Comparison of ENCODE assay signal across 10 cellular contexts in the genomic region with DNA sequence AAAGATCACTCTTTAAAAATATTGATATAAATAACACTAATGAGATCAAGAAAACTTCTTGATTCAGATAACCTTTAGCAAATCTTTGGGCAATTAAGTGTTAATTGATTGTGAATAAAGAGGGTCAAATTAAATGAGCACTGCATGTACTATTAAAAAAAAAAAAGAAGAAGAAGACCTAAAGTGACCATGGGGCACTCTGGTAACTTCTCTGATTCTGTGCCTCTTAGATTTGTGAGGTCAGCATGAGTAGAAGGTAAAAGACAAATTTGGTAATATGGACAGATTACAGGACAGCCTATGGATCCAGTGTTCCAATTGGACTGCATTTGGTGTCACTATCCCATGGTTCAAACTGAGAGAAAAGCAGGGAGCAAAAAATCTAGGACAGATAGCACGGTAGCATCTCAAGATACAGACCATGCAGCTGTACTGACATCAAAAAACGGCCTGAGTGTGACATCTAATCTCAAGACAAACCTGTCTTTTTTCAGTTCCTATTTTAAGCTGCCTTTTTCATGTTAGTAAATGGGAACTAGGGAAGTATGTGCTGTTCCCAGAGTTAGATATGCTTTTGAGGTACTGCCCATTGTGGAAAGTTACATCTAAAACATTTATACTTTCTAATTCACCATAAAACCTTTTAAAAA.
A peak's percentile ranks its signal among the peaks of the same experiment; 100 is the strongest.
DNase-seq lines count a peak whose midpoint lies in the region; ATAC-seq and TF ChIP-seq lines count a peak whose summit lies in the region.
"Had no signal": no experiment of that assay in that cellular context is flagged by ENCODE, and none has a peak within 500 bp of the region (broad histone marks: within the 10 kb centered on the region; RNA-seq: fewer than 3 reads in every experiment).

No MANE protein-coding gene starts in this region.

- no peaks in the 10 kb centered on the region; the same call in 1 of the 2 replicates for H3K36me3 ChIP-seq in GM06990 (ENCODE audit: control insufficient read depth, insufficient read depth, low read length)

- peak; percentile 32 for DNase-seq in GM06990 (ENCODE audit: extremely low read depth, insufficient read length)
- DNase-seq in foreskin fibroblast: no peak
- DNase-seq in HT-29 (ENCODE audit: low spot score): no peak
- no peak for DNase-seq in NK-92 (lab: John Stamatoyannopoulos, UW; ENCODE audit: unreplicated experiment)
- DNase-seq: activated CD8-positive, alpha-beta T cell treated with anti-CD3 and anti-CD28 coated beads for 36 hours; activated naive CD4-positive, alpha-beta T cell had no signal

- ATAC-seq in GM19455 (IDR thresholded peaks at IDR 0.05; ENCODE audit: unreplicated experiment) (peak; percentile 36), HG02870 (IDR thresholded peaks at IDR 0.05; ENCODE audit: unreplicated experiment) (peak; percentile 37), HG03521 (IDR thresholded peaks at IDR 0.05; ENCODE audit: unreplicated experiment) (peak; percentile 28), HG03280 (IDR thresholded peaks at IDR 0.05; ENCODE audit: unreplicated experiment) (no peak)
- ATAC-seq: activated CD8-positive, alpha-beta T cell treated with anti-CD3 and anti-CD28 coated beads for 36 hours had no signal

- TF ChIP-seq CTCF in GM06990 (IDR thresholded peaks at IDR 0.05; ENCODE audit: insufficient read depth, low read length, poor library complexity, severe bottlenecking) (no peak), foreskin fibroblast (IDR thresholded peaks at IDR 0.05; ENCODE audit: low read depth, low read length) (no peak)

- no peaks in the 10 kb centered on the region for H3K27me3 ChIP-seq in GM06990 (replicated peaks; ENCODE audit: control insufficient read depth, insufficient read depth, low read length)

- H3K4me3 ChIP-seq in GM06990 (replicated peaks; ENCODE audit: low read depth, low read length) (peak overlapping the region; percentile 31), foreskin fibroblast (ENCODE audit: low read depth in 1 of 2, low read length in 2 of 2) (no peak overlapping the region)
